21 cellular contexts compared by ENCODE assay signal in the genomic region with DNA sequence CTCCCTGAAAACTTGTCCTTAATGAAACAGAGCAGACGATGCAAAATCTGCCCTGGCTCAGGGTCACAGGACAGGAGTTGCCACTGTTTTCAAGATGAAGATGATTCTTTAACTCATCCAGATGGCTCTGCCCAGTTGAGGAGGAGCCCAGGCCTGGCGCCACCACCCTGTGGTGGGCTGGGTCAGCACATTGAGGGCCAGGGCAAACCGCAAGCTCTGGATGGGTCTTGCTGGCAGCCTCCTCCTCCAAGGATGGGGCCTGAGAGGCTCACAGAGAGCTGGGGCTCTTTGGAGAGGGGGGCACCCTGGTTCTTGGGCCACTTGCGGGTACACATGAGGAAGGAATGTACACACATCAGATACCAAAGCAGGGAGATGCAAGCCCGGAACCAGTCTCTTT.
"Had no signal": no experiment of that assay in that cellular context is flagged by ENCODE, and none has a peak within 500 bp of the region (broad histone marks: within the 10 kb centered on the region; RNA-seq: fewer than 3 reads in every experiment).

No MANE protein-coding gene starts in this region.

- H3K9me3 Mint-ChIP-seq: stimulated activated effector memory CD8-positive, alpha-beta T cell treated with anti-CD3 and anti-CD28 coated beads, Interleukin-12 subunit alpha, Interleukin-12 subunit beta, amount 100 ng/mL, for 72 hours; stimulated activated naive CD8-positive, alpha-beta T cell treated with anti-CD3 and anti-CD28 coated beads, Interleukin-15, Interleukin-2, amounts not matched to agents 100 ng/mL and 50 ng/mL, for 24 hours had no signal

- H3K36me3 Mint-ChIP-seq: natural killer cell; stimulated activated effector memory CD8-positive, alpha-beta T cell treated with anti-CD3 and anti-CD28 coated beads, Interleukin-12 subunit alpha, Interleukin-12 subunit beta, amount 100 ng/mL, for 72 hours had no signal

- DNase-seq: cortex of kidney; dorsolateral prefrontal cortex; effector CD8-positive, alpha-beta T cell; gastrocnemius medialis; glutamatergic neuron; left colon; mammary epithelial cell; mucosa of descending colon; natural killer cell; posterior cingulate gyrus; stimulated activated CD4-positive, alpha-beta T cell treated with anti-CD3 and anti-CD28 coated beads, Interleukin-4, amount 100 ng/mL, for 1 hour; stimulated activated CD8-positive, alpha-beta memory T cell treated with anti-CD3 and anti-CD28 coated beads, Interleukin-4, amount 100 ng/mL, for 48 hours; tibial artery; upper lobe of right lung had no signal

- H3K27me3 ChIP-seq: dorsolateral prefrontal cortex, gastrocnemius medialis, tibial artery, upper lobe of right lung, vagina had no signal

- H3K9me3 ChIP-seq: gastrocnemius medialis, mucosa of descending colon, tibial artery, upper lobe of right lung, vagina had no signal

- FAIRE-seq: endometrium, keratinocyte had no signal

- ATAC-seq: esophagus mucosa; gastrocnemius medialis; left colon; mucosa of descending colon; natural killer cell; stimulated activated effector memory CD8-positive, alpha-beta T cell treated with anti-CD3 and anti-CD28 coated beads, Interleukin-12 subunit alpha, Interleukin-12 subunit beta, amount 100 ng/mL, for 72 hours; upper lobe of right lung had no signal

- H3K4me1 Mint-ChIP-seq: natural killer cell; stimulated activated effector memory CD8-positive, alpha-beta T cell treated with anti-CD3 and anti-CD28 coated beads, Interleukin-12 subunit alpha, Interleukin-12 subunit beta, amount 100 ng/mL, for 72 hours had no signal

- H3K4me3 Mint-ChIP-seq: natural killer cell; neural crest cell; stimulated activated effector memory CD8-positive, alpha-beta T cell treated with anti-CD3 and anti-CD28 coated beads, Interleukin-12 subunit alpha, Interleukin-12 subunit beta, amount 100 ng/mL, for 72 hours; stimulated activated naive CD8-positive, alpha-beta T cell treated with anti-CD3 and anti-CD28 coated beads, Interleukin-15, Interleukin-2, amounts not matched to agents 100 ng/mL and 50 ng/mL, for 24 hours had no signal

- H3K27ac ChIP-seq: dorsolateral prefrontal cortex, gastrocnemius medialis, tibial artery, upper lobe of right lung, vagina had no signal

- H3K4me3 ChIP-seq: dorsolateral prefrontal cortex, gastrocnemius medialis, mucosa of descending colon, tibial artery, upper lobe of right lung, vagina had no signal

- H3K36me3 ChIP-seq: gastrocnemius medialis, tibial artery, upper lobe of right lung, vagina had no signal

- H3K4me1 ChIP-seq: vagina had no signal

- H3K27ac Mint-ChIP-seq: natural killer cell; stimulated activated effector memory CD8-positive, alpha-beta T cell treated with anti-CD3 and anti-CD28 coated beads, Interleukin-12 subunit alpha, Interleukin-12 subunit beta, amount 100 ng/mL, for 72 hours; stimulated activated naive CD8-positive, alpha-beta T cell treated with anti-CD3 and anti-CD28 coated beads, Interleukin-15, Interleukin-2, amounts not matched to agents 100 ng/mL and 50 ng/mL, for 24 hours had no signal
